8 cellular contexts compared by ENCODE assay signal in the genomic region with DNA sequence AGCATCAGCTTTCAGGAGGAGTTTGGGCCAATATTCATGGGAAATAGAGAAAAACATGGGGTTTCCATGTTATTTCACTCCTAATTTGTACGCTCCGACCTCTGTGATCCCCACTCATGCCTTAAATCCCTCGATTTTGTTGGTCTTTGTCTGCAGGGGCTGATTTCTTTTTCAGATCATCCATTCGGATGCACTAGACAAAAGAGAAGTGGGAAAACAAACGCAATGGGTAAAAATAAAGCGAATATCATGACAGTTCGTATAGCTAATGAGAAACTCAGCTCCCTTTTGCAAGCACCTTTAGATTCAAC. TPM values are rescaled to one million over a fixed set of nuclear protein-coding genes. Genes with fewer than 3 reads are reported as not detected.
DNase-seq lines count a peak whose midpoint lies in the region; TF ChIP-seq lines count a peak whose summit lies in the region.

No MANE protein-coding gene starts in this region.

- no peak for DNase-seq in CD14-positive monocyte (ENCODE audit: low spot score)
- DNase-seq in Karpas-422 = no peak
- DNase-seq in neural crest cell (ENCODE audit: low read depth, low spot score) = no peak
- no peak for DNase-seq in AML-193 (lab: John Stamatoyannopoulos, UW)
- no peak for DNase-seq in germinal center (ENCODE audit: low spot score)
- no peak for DNase-seq in GDM1 (lab: John Stamatoyannopoulos, UW)
- no peak for DNase-seq in activated CD4-positive, CD25-positive, alpha-beta regulatory T cell (lab: John Stamatoyannopoulos, UW)

- H4K20me1 ChIP-seq in Karpas-422 (ENCODE audit: insufficient read depth, low read depth, low read length) = peaks cover 11% of the 10 kb centered on the region; the same call in 1 of the 2 replicates

- H3K36me3 ChIP-seq in Karpas-422 (ENCODE audit: insufficient read depth, low read length) = peaks cover 7% of the 10 kb centered on the region; the same call in 1 of the 2 replicates
- H3K36me3 ChIP-seq in duodenal mucosa (ENCODE audit: control insufficient read depth in 1 of 2, insufficient read depth in 2 of 2, low read length in 2 of 2) = peaks cover 0 to 4% of the 10 kb centered on the region in 2 donors

- H3K4me3 ChIP-seq in Karpas-422 (ENCODE audit: low read length) (peak overlapping the region; percentile 84), duodenal mucosa (ENCODE audit: low read depth in 1 of 2, low read length in 2 of 2) (peak overlapping the region; percentile 70 to 74)

- H3K9me3 ChIP-seq in Karpas-422 (ENCODE audit: low read length) = no peaks in the 10 kb centered on the region
- H3K9me3 ChIP-seq in duodenal mucosa (ENCODE audit: control insufficient read depth in 1 of 2, low read length in 2 of 2) = no peaks in the 10 kb centered on the region

- peak overlapping the region; percentile 68 for H3K4me2 ChIP-seq in Karpas-422 (ENCODE audit: low read depth, low read length, poor library complexity, severe bottlenecking)

- TF ChIP-seq CTCF in CD14-positive monocyte (IDR thresholded peaks at IDR 0.05) (no peak), neural crest cell (conservative IDR thresholded peaks at IDR 0.05) (no peak)

- H3K27ac Mint-ChIP-seq in CD14-positive monocyte = peak overlapping the region in 5 of 7 donors; percentile 25 to 93 (median 74)
- peak overlapping the region; percentile 97 for H3K27ac Mint-ChIP-seq in neural crest cell (ENCODE audit: unreplicated experiment)

- H3K27ac ChIP-seq in Karpas-422 (ENCODE audit: low read length) (peak overlapping the region; percentile 28; the same call in 1 of the 2 replicates), duodenal mucosa (ENCODE audit: low read depth, low read length) (no peak overlapping the region)

- intact Hi-C loops in CD14-positive monocyte (cut with micrococcal nuclease) = no loop called here

- peaks cover 17% of the 10 kb centered on the region for H3K4me1 Mint-ChIP-seq in CD14-positive monocyte
- peaks cover 33% of the 10 kb centered on the region for H3K4me1 Mint-ChIP-seq in neural crest cell

- no peaks in the 10 kb centered on the region for H3K27me3 ChIP-seq in Karpas-422 (ENCODE audit: low read length)
- no peaks in the 10 kb centered on the region for H3K27me3 ChIP-seq in duodenal mucosa (ENCODE audit: control insufficient read depth in 1 of 2, insufficient read depth in 2 of 2, low read length in 2 of 2)

- H3K27me3 Mint-ChIP-seq in CD14-positive monocyte (ENCODE audit: low read depth in 3 of 3) (peaks cover 0 to 4% (median 0%) of the 10 kb centered on the region in 3 donors), neural crest cell (ENCODE audit: low read depth) (no peaks in the 10 kb centered on the region)

- H3K36me3 Mint-ChIP-seq in CD14-positive monocyte (peaks cover 13% of the 10 kb centered on the region in 2 donors), neural crest cell (ENCODE audit: low read depth) (peaks cover 6% of the 10 kb centered on the region)

- H3K4me1 ChIP-seq in Karpas-422 (ENCODE audit: low read length) (peaks cover 12% of the 10 kb centered on the region), duodenal mucosa (ENCODE audit: control insufficient read depth in 1 of 2, insufficient read depth in 2 of 2, low read length in 2 of 2) (peaks cover 5 to 8% of the 10 kb centered on the region in 2 donors)

- H3K9ac ChIP-seq in Karpas-422 (ENCODE audit: low read length) (peak overlapping the region; percentile 88), duodenal mucosa (ENCODE audit: low read depth in 1 of 2, low read length in 2 of 2) (no peak overlapping the region)

- no peaks in the 10 kb centered on the region for H3K9me3 Mint-ChIP-seq in CD14-positive monocyte
- H3K9me3 Mint-ChIP-seq in neural crest cell = peaks cover 3% of the 10 kb centered on the region

- H3K4me3 Mint-ChIP-seq in CD14-positive monocyte (peak overlapping the region; percentile 84 to 89), neural crest cell (peak overlapping the region; percentile 97)

- H3K9me2 ChIP-seq in Karpas-422 (replicated peaks; ENCODE audit: insufficient read depth, low read length) = no peaks in the 10 kb centered on the region

- H2AFZ ChIP-seq in Karpas-422 (ENCODE audit: low read length) = peak overlapping the region; percentile 30; the same call in 1 of the 2 replicates

- peaks cover 31% of the 10 kb centered on the region for H3K79me2 ChIP-seq in Karpas-422 (ENCODE audit: low read length)

RNA-seq across cellular contexts. Expression of gene PABIR2, which starts 0.3 kb away (rescaled TPM):
- 1 to 10 TPM; 2.2 to 2.3 TPM for polyA plus RNA-seq in CD14-positive monocyte
- total RNA-seq in Karpas-422 (2014; rRNA removed; shearing (Covaris generic); ENCODE audit: low replicate concordance) = 23.5 and 48.2 TPM in 2 replicates
- 24.3 and 29.7 TPM in 2 replicates for total RNA-seq in neural crest cell
